8 cellular contexts compared by ENCODE assay signal in the genomic region with DNA sequence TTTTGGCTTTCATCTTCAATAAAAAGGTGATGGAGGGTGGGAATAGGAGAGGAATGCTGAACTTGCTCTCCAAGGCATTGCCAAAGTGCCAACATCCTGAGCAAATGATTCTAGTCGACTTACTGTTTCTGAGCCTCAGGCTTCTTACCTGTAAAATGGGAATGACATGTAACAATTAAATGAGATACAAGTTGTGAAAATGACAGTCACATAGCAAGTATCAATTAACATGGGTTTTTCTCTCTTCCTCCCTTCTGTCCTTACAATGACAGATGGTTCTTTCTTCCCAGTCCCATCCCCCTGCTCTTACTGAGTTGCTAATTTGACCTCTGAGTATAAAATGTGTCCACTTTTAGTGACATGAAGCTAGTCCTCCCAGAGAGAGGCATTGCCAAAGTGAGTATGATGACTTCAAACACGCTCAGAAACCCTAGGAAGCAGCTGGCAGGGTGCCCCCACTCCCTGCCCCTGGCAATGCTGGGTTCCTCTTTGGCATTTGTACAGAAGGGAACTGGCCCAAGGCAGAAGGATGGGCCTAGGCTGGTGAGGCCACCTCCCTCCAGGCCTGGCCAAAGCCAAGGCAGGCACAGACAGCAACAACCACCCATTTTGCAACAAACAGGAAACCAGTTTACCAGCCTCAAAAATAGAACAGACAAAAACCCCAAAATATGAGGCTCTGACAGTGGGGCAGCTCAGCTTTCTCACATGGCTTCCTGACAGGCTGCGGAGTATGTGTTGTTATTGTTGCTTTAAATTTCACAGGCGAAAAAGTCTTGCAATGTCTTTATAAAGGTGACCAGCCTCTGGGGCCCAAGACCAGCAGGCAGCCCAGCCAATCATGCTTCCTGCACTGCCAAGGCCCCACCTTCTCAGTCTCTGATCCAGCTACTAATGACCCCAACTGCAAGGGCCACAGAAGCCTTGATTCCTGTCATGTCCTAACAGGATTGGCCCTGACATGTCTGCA.
DNase-seq lines count a peak whose midpoint lies in the region; ATAC-seq and TF ChIP-seq lines count a peak whose summit lies in the region.

No MANE protein-coding gene starts in this region.

- no peak overlapping the region for H3K4me3 ChIP-seq in lower leg skin (ENCODE audit: low read depth, poor library complexity, severe bottlenecking)

- peak; percentile 49 for ATAC-seq in GM18909 (IDR thresholded peaks at IDR 0.05; ENCODE audit: poor library complexity, unreplicated experiment)
- no peak for ATAC-seq in omental fat pad (ENCODE audit: low FRiP score)
- no peak for ATAC-seq in HG02852 (IDR thresholded peaks at IDR 0.05; ENCODE audit: unreplicated experiment)

- H3K27ac Mint-ChIP-seq in activated naive CD8-positive, alpha-beta T cell treated with anti-CD3 and anti-CD28 coated beads for 36 hours = peak overlapping the region; percentile 72

- no peak overlapping the region for H3K4me3 Mint-ChIP-seq in activated naive CD8-positive, alpha-beta T cell treated with anti-CD3 and anti-CD28 coated beads for 36 hours

- peaks cover 74% of the 10 kb centered on the region for H3K4me1 Mint-ChIP-seq in activated naive CD8-positive, alpha-beta T cell treated with anti-CD3 and anti-CD28 coated beads for 36 hours

- 33 to 40% methylated on average over 4 of the region's 4 CpGs for WGBS in lower leg skin, 2 donors

- no peak for TF ChIP-seq POLR2A in lower leg skin (IDR thresholded peaks at IDR 0.05)

- H3K9me3 Mint-ChIP-seq in activated naive CD8-positive, alpha-beta T cell treated with anti-CD3 and anti-CD28 coated beads for 36 hours = no peaks in the 10 kb centered on the region

- peak; percentile 81 for DNase-seq in KG1 (lab: John Stamatoyannopoulos, UW)
- no peak for DNase-seq in activated naive CD8-positive, alpha-beta T cell treated with anti-CD3 and anti-CD28 coated beads for 36 hours
- peak; percentile 73 to 94 for DNase-seq in lower leg skin (ENCODE audit: low spot score in 2 of 2)
- DNase-seq in omental fat pad (ENCODE audit: low spot score) = no peak
- DNase-seq in DMS79 treated with DMSO at 0.1 percent for 48 hours (lab: John Stamatoyannopoulos, UW) = no peak
- no peak for DNase-seq in NCI-H2107 treated with DMSO at 0.1 percent for 48 hours (lab: John Stamatoyannopoulos, UW; ENCODE audit: unreplicated experiment)

- H3K36me3 Mint-ChIP-seq in activated naive CD8-positive, alpha-beta T cell treated with anti-CD3 and anti-CD28 coated beads for 36 hours = peaks cover 3% of the 10 kb centered on the region

- no peaks in the 10 kb centered on the region for H3K27me3 Mint-ChIP-seq in activated naive CD8-positive, alpha-beta T cell treated with anti-CD3 and anti-CD28 coated beads for 36 hours

- intact Hi-C loops in lower leg skin (cut with DNase I; ENCODE audit: low total_unique reads) = no loop called here

- TF ChIP-seq CTCF in lower leg skin (IDR thresholded peaks at IDR 0.05) (no peak), omental fat pad (IDR thresholded peaks at IDR 0.05) (no peak)

Comparison
In these comparisons a context has a peak if more than half of its experiments do, and no peak if none do; other contexts are left out.
1. DNase-seq: peak in KG1 (single experiment) and lower leg skin (2 of 2); none in activated naive CD8-positive, alpha-beta T cell treated with anti-CD3 and anti-CD28 coated beads for 36 hours (single experiment), omental fat pad (single experiment), DMS79 treated with DMSO at 0.1 percent for 48 hours (single experiment) and NCI-H2107 treated with DMSO at 0.1 percent for 48 hours (single experiment).